ENCODE assay signal across 8 cellular contexts in the genomic region with DNA sequence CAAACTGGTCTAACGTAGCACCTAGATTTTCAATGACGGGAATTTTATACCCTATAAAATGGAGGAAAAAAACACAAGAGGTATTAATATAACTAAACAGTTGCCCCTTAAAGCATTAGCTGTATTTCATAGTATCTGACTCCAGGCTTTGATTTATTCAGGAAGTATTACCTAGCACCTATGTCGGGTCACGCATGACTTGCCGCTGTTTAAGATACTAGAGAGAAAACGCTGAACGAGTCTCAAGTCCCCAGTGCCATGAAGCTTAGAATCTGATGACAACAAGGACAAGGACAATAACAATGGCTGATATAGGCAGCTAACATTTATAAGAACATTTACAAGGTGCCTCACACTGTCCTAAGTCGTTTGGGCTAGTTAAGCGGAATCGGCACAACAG. TPM values are rescaled to one million over a fixed set of nuclear protein-coding genes. Genes with fewer than 3 reads are reported as not detected.
DNase-seq lines count a peak whose midpoint lies in the region; ATAC-seq, FAIRE-seq and TF ChIP-seq lines count a peak whose summit lies in the region.

No MANE protein-coding gene starts in this region.

- H3K4me3 ChIP-seq in HUES64 (ENCODE audit: low read length) (peak overlapping the region; percentile 95), brain microvascular endothelial cell (ENCODE audit: low read depth, low read length) (peak overlapping the region; percentile 88), muscle layer of duodenum (ENCODE audit: low read depth in 1 of 2, low read length in 2 of 2) (peak overlapping the region; percentile 86 to 99)

- FAIRE-seq in HTR-8/SVneo (lab: Jason Lieb, UNC), result no peak

- H3K4me1 ChIP-seq in HUES64 (ENCODE audit: insufficient read depth, low read length) (peaks cover 7% of the 10 kb centered on the region; the same call in 1 of the 2 replicates), muscle layer of duodenum (ENCODE audit: control insufficient read depth in 1 of 2, insufficient read depth in 2 of 2, low read length in 2 of 2) (peaks cover 7 to 29% of the 10 kb centered on the region in 2 donors)

- WGBS in HUES64, result 84% methylated on average over 8 of the region's 10 CpGs

- ATAC-seq in GM21737 (IDR thresholded peaks at IDR 0.05; ENCODE audit: unreplicated experiment), result no peak
- no peak for ATAC-seq in GM18505 (IDR thresholded peaks at IDR 0.05; ENCODE audit: unreplicated experiment)
- ATAC-seq in GM19452 (IDR thresholded peaks at IDR 0.05; ENCODE audit: unreplicated experiment), result no peak

- in situ Hi-C loops in brain microvascular endothelial cell (cut with HindIII; ENCODE audit: low pct_ligation_motif_present, low sequenced_read_pairs), result no loop called here

- H3K9me3 ChIP-seq in HUES64 (ENCODE audit: insufficient read depth, low read depth, low read length) (no peaks in the 10 kb centered on the region), muscle layer of duodenum (ENCODE audit: control insufficient read depth in 1 of 2, low read length in 2 of 2) (no peaks in the 10 kb centered on the region)

- TF ChIP-seq CTCF in C4-2B (conservative IDR thresholded peaks at IDR 0.05) (no peak), brain microvascular endothelial cell (IDR thresholded peaks at IDR 0.05; ENCODE audit: low read depth, low read length, missing control alignments) (no peak)

- H3K27ac ChIP-seq in C4-2B (peak overlapping the region; percentile 98; the same call in 1 of the 2 replicates), HUES64 (ENCODE audit: low read depth, low read length) (no peak overlapping the region), brain microvascular endothelial cell (no peak overlapping the region), muscle layer of duodenum (ENCODE audit: low read length) (peak overlapping the region; percentile 99)

- no peak for TF ChIP-seq POLR2A in GM18505 (IDR thresholded peaks at IDR 0.05; ENCODE audit: borderline replicate concordance, extremely low read depth, insufficient read depth, insufficient read length)

- H3K27me3 ChIP-seq in HUES64 (ENCODE audit: insufficient read depth, low read length) (no peaks in the 10 kb centered on the region), brain microvascular endothelial cell (replicated peaks) (no peaks in the 10 kb centered on the region), muscle layer of duodenum (ENCODE audit: low read depth, low read length) (no peaks in the 10 kb centered on the region)

- DNase-seq in brain microvascular endothelial cell (no peak), HTR-8/SVneo (ENCODE audit: insufficient read length, low spot score) (no peak)

- peak overlapping the region; percentile 92; the same call in 1 of the 2 replicates for H3K9ac ChIP-seq in HUES64 (ENCODE audit: low read depth, low read length)

- H3K36me3 ChIP-seq in HUES64 (ENCODE audit: insufficient read depth, low read length) (peaks cover 41% of the 10 kb centered on the region), brain microvascular endothelial cell (replicated peaks) (peaks cover 14% of the 10 kb centered on the region), muscle layer of duodenum (ENCODE audit: control insufficient read depth in 1 of 2, insufficient read depth in 2 of 2, low read length in 2 of 2) (peaks cover 8 to 16% of the 10 kb centered on the region in 2 donors)

RNA-seq across cellular contexts. Expression of a gene that starts 1.9 kb away (rescaled TPM):
- 129 TPM for polyA plus RNA-seq in HUES64 (2013, experiment 1 of 2)
- 140 TPM for polyA plus RNA-seq in HUES64 (2013, experiment 2 of 2)

RNA-seq across cellular contexts. Expression of a gene that starts 15.8 kb away (rescaled TPM):
- 43.4 TPM for polyA plus RNA-seq in HUES64 (2013, experiment 1 of 2)
- polyA plus RNA-seq in HUES64 (2013, experiment 2 of 2), result 38.7 TPM

RNA-seq across cellular contexts. Expression of a gene that starts 41.3 kb away (rescaled TPM):
- 32.4 TPM for polyA plus RNA-seq in HUES64 (2013, experiment 1 of 2)
- polyA plus RNA-seq in HUES64 (2013, experiment 2 of 2), result 31.8 TPM

Comparison
In these comparisons a context has a peak if more than half of its experiments do, and no peak if none do; other contexts are left out.
1. H3K27ac ChIP-seq: peak in C4-2B (single experiment) and muscle layer of duodenum (single experiment); none in HUES64 (single experiment) and brain microvascular endothelial cell (single experiment).
2. Peak in every context shown above with its lines, with median percentiles within 50 percentile points of each other: H3K4me3 ChIP-seq.